1 cellular context compared by ENCODE assay signal in the genomic region with DNA sequence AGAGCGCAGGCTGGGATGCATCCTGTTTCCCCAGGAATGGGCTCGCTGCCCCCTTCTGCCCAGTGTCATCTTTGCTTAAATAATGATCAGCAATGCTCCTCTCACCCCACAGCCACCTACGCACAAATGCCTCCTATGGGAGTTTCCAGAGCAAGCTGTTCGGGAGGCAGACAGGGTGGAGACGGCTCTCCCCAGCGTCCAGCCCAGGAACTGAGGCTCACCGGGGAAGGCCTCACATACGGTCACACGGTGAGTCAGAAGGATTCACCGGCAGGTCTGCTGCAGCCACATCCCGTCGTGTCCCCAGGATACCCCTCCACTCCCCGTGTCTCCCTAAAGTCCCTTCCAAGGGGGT.
TF ChIP-seq lines count a peak whose summit lies in the region.

No MANE protein-coding gene starts in this region.

TF ChIP-seq in GM23338, 12 proteins besides CTCF, POLR2A, EP300 and RAD21 (continued from another document):
- TF ChIP-seq ZNF462 (CRISPR knock-in tag; IDR thresholded peaks at IDR 0.05) (no peak), CREB1 (CRISPR knock-in tag; IDR thresholded peaks at IDR 0.05; ENCODE audit: low read depth) (no peak), JUNB (IDR thresholded peaks at IDR 0.05; ENCODE audit: unreplicated experiment) (no peak)
